17 cellular contexts compared by ENCODE assay signal in genomic region chr11:13942908-13943505, GRCh38. TPM values are rescaled to one million over a fixed set of nuclear protein-coding genes. Genes with fewer than 3 reads are reported as not detected.
DNase-seq lines count a peak whose midpoint lies in the region; ATAC-seq and TF ChIP-seq lines count a peak whose summit lies in the region.
"Had no signal": no experiment of that assay in that cellular context is flagged by ENCODE, and none has a peak within 500 bp of the region (broad histone marks: within the 10 kb centered on the region; RNA-seq: fewer than 3 reads in every experiment).

No MANE protein-coding gene starts in this region.

- ATAC-seq in esophagus mucosa (peak; percentile 50), GM18870 (IDR thresholded peaks at IDR 0.05; ENCODE audit: unreplicated experiment) (no peak)
- no peak for ATAC-seq in activated naive CD8-positive, alpha-beta T cell treated with anti-CD3 and anti-CD28 coated beads, Interleukin-2, amount 50 U/mL, for 24 hours
- ATAC-seq: psoas muscle had no signal

- H3F3A ChIP-seq in GM23248 (ENCODE audit: insufficient read depth), result 0 out of 2 replicates have a peak, but pooled peaks cover 6% of the 10 kb centered on the region

- H4K20me1 ChIP-seq in GM23248 (ENCODE audit: insufficient read depth), result no peaks in the 10 kb centered on the region

- DNase-seq in GM23248 (peak; percentile 65), RPMI7951 (ENCODE audit: low read depth) (peak; percentile 82), renal cortical epithelial cell (ENCODE audit: low read depth) (peak; percentile 93), NCI-H146 treated with DMSO at 0.1 percent for 48 hours (lab: John Stamatoyannopoulos, UW; ENCODE audit: unreplicated experiment) (no peak), osteocyte (ENCODE audit: extremely low spot score, unreplicated experiment) (no peak)
- DNase-seq in activated naive CD8-positive, alpha-beta T cell treated with anti-CD3 and anti-CD28 coated beads, Interleukin-2, amount 50 U/mL, for 24 hours, result no peak
- DNase-seq: effector CD4-positive, alpha-beta T cell; NCI-H1694 treated with DMSO at 0.1 percent for 48 hours; NCI-H748 treated with DMSO at 0.1 percent for 48 hours; psoas muscle; stimulated activated CD4-positive, alpha-beta T cell treated with anti-CD3 and anti-CD28 coated beads, Interleukin-1b, Interleukin-23, amount 100 ng/mL, for 48 hours; T-helper 9 cell; trophoblast cell had no signal

- no peaks in the 10 kb centered on the region; the same call in 1 of the 2 replicates for H3K27me3 ChIP-seq in GM23248 (replicated peaks; ENCODE audit: insufficient read depth)
- H3K27me3 ChIP-seq: ascending aorta had no signal

- no peaks in the 10 kb centered on the region for H3K9me2 ChIP-seq in GM23248 (ENCODE audit: insufficient read depth)

- no peak for TF ChIP-seq CTCF in osteocyte (IDR thresholded peaks at IDR 0.05)

- H3K36me3 Mint-ChIP-seq in activated naive CD8-positive, alpha-beta T cell treated with anti-CD3 and anti-CD28 coated beads, Interleukin-2, amount 50 U/mL, for 24 hours (ENCODE audit: low read depth), result no peaks in the 10 kb centered on the region
- H3K36me3 Mint-ChIP-seq in osteocyte (ENCODE audit: unreplicated experiment), result no peaks in the 10 kb centered on the region

- peaks cover 1% of the 10 kb centered on the region for H3K9me3 Mint-ChIP-seq in activated naive CD8-positive, alpha-beta T cell treated with anti-CD3 and anti-CD28 coated beads, Interleukin-2, amount 50 U/mL, for 24 hours
- peaks cover 4% of the 10 kb centered on the region for H3K9me3 Mint-ChIP-seq in osteocyte (ENCODE audit: unreplicated experiment)

- no peaks in the 10 kb centered on the region for H3K36me3 ChIP-seq in GM23248 (ENCODE audit: low read depth)
- H3K36me3 ChIP-seq: ascending aorta had no signal

- in situ Hi-C loops in GM23248 (cut with MboI), result no loop called here

- H3K27ac ChIP-seq in GM23248, result no peak overlapping the region
- H3K27ac ChIP-seq: ascending aorta, KMS-11, psoas muscle had no signal

- H3K27me3 Mint-ChIP-seq in activated naive CD8-positive, alpha-beta T cell treated with anti-CD3 and anti-CD28 coated beads, Interleukin-2, amount 50 U/mL, for 24 hours, result no peaks in the 10 kb centered on the region
- no peaks in the 10 kb centered on the region for H3K27me3 Mint-ChIP-seq in osteocyte (ENCODE audit: unreplicated experiment)

- peaks cover 31% of the 10 kb centered on the region for H3K4me1 Mint-ChIP-seq in activated naive CD8-positive, alpha-beta T cell treated with anti-CD3 and anti-CD28 coated beads, Interleukin-2, amount 50 U/mL, for 24 hours
- H3K4me1 Mint-ChIP-seq in osteocyte (ENCODE audit: unreplicated experiment), result peaks cover 9% of the 10 kb centered on the region

- peak overlapping the region; percentile 64; the same call in 1 of the 2 replicates for H2AFZ ChIP-seq in GM23248

- no peak overlapping the region for H3K4me3 ChIP-seq in GM23248
- H3K4me3 ChIP-seq: ascending aorta, psoas muscle had no signal

- peaks cover 18% of the 10 kb centered on the region for H3K4me1 ChIP-seq in GM23248 (ENCODE audit: insufficient read depth)
- H3K4me1 ChIP-seq: ascending aorta, psoas muscle had no signal

- H3K9me3 ChIP-seq in GM23248 (ENCODE audit: low read depth), result no peaks in the 10 kb centered on the region
- H3K9me3 ChIP-seq: ascending aorta, psoas muscle had no signal

- H3K79me2 ChIP-seq in GM23248 (ENCODE audit: insufficient read depth), result no peaks in the 10 kb centered on the region

- peak overlapping the region; percentile 63 for H3K4me2 ChIP-seq in GM23248 (ENCODE audit: unreplicated experiment)
- H3K4me2 ChIP-seq: KMS-11 had no signal

- no peak overlapping the region for H3K4me3 Mint-ChIP-seq in activated naive CD8-positive, alpha-beta T cell treated with anti-CD3 and anti-CD28 coated beads, Interleukin-2, amount 50 U/mL, for 24 hours
- no peak overlapping the region for H3K4me3 Mint-ChIP-seq in osteocyte (ENCODE audit: unreplicated experiment)

- H3K27ac Mint-ChIP-seq in activated naive CD8-positive, alpha-beta T cell treated with anti-CD3 and anti-CD28 coated beads, Interleukin-2, amount 50 U/mL, for 24 hours, result no peak overlapping the region
- H3K27ac Mint-ChIP-seq in osteocyte (ENCODE audit: unreplicated experiment), result no peak overlapping the region

- no peak overlapping the region for H3K9ac ChIP-seq in GM23248
- H3K9ac ChIP-seq: KMS-11 had no signal

RNA-seq across cellular contexts. Expression of gene SPON1, which starts 19.5 kb away (rescaled TPM):
- 2.4 and 3.7 TPM in 2 replicates for total RNA-seq in GM23248 (2014; rRNA removed; shearing (Covaris generic))
- 3.8 and 5.4 TPM in 2 replicates for polyA plus RNA-seq in GM23248 (2016; fragmentation: Nextera tagmentation; extraction: Ambion mirVana)
- total RNA-seq in RPMI7951 (2014; rRNA removed; shearing (Covaris generic)), result 0.10 TPM in 1 of 2 replicates, not detected in the other
- total RNA-seq in esophagus mucosa, result 3.1 TPM
- 2.9 and 25.4 TPM in 2 replicates for total RNA-seq in renal cortical epithelial cell
- 0.05 and 0.10 TPM in 2 replicates for total RNA-seq in osteocyte

Comparison
In these comparisons a context has a peak if more than half of its experiments do, and no peak if none do; other contexts are left out.
1. DNase-seq: peak in GM23248 (single experiment), RPMI7951 (single experiment) and renal cortical epithelial cell (single experiment); none in activated naive CD8-positive, alpha-beta T cell treated with anti-CD3 and anti-CD28 coated beads, Interleukin-2, amount 50 U/mL, for 24 hours (single experiment), NCI-H146 treated with DMSO at 0.1 percent for 48 hours (single experiment) and osteocyte (single experiment).